In the genomic region with DNA sequence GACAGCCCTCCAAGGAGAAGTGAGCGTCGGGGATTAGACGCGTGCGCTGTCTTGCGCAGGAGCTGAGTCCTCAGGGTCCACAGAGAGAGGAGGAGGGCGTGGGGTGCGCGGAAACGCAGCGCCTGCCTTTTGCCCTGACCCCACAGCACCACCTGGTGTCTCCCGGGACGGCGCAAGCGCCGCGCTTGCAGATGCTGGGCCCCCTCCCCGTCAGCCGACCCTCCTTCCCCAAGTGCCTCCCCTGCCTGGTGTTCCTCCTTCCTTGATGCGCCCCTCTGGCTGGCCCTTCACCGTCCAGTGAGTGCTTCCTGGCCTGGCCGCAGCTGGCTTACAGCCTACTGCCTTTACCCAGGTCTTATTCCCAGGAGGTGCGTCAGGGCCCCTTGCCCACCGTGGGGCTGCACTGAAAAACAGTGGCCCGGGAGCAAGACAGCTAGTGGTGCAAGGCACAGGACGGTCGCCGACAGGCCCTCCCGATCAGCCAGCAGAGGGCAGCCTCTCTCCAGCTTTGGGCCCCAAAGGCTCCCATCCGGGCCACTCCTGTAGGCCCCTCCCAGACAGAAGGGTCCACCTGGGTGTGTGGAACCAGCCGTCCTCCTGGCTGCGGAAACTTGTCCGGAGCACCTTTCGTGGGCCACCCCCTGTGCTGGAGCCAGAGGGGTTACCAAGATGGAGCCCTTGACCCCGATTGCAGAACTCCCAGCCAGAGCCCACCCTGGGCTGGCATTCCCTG, we compare ENCODE assay signal across 8 cellular contexts. TPM values are rescaled to one million over a fixed set of nuclear protein-coding genes. Genes with fewer than 3 reads are reported as not detected.
DNase-seq lines count a peak whose midpoint lies in the region; TF ChIP-seq lines count a peak whose summit lies in the region.

No MANE protein-coding gene starts in this region.

- H3K9ac ChIP-seq in H9 (ENCODE audit: extremely low read depth, insufficient read length, low read length) (peak overlapping the region; percentile 45), Loucy (ENCODE audit: low read depth, low read length, poor library complexity, severe bottlenecking) (no peak overlapping the region)

- no peak overlapping the region for H3K14ac ChIP-seq in H9 (ENCODE audit: insufficient read depth, low read length)

- CTCF ChIA-PET in activated naive CD4-positive, alpha-beta T cell treated with anti-CD3 and anti-CD28 coated beads for 36 hours (lab: Charles Lee) = interaction anchor here (0.6 to 10.5 kb wide), 21 partner anchors 8 to 86 kb away, joined by 3 to 287 read pairs (median 5); a partner anchor contains a TSS

- no peak overlapping the region for H2AFZ ChIP-seq in H9 (ENCODE audit: low read length)
- H2AFZ ChIP-seq in Loucy (ENCODE audit: low read length) = no peak overlapping the region

- H3K9me3 ChIP-seq in H9 (ENCODE audit: control insufficient read depth, low read depth, low read length) (no peaks in the 10 kb centered on the region), Loucy (ENCODE audit: insufficient read depth, low read depth, low read length) (no peaks in the 10 kb centered on the region), testis (no peaks in the 10 kb centered on the region)

- H2BK20ac ChIP-seq in H9 (ENCODE audit: low read depth, low read length, poor library complexity, severe bottlenecking) = no peak overlapping the region

- H4K91ac ChIP-seq in H9 (ENCODE audit: insufficient read length, low read depth, low read length) = no peak overlapping the region

- no peak overlapping the region for H2BK120ac ChIP-seq in H9 (ENCODE audit: low read depth, low read length, poor library complexity, severe bottlenecking)

- H2AK5ac ChIP-seq in H9 (ENCODE audit: insufficient read length, low read length) = no peak overlapping the region

- no peak overlapping the region for H2BK15ac ChIP-seq in H9 (ENCODE audit: low read depth, low read length)

- peak; percentile 58 for DNase-seq in G401 (ENCODE audit: low spot score)
- DNase-seq in H9 = peak; percentile 97
- peak; percentile 85 for DNase-seq in SK-MEL-5 (ENCODE audit: low read depth, low spot score)
- peak; percentile 85 for DNase-seq in activated naive CD4-positive, alpha-beta T cell treated with anti-CD3 and anti-CD28 coated beads for 36 hours
- DNase-seq in glomerular visceral epithelial cell (ENCODE audit: extremely low spot score) = peak; percentile 82
- DNase-seq in osteocyte (ENCODE audit: extremely low spot score, unreplicated experiment) = peak; percentile 94
- DNase-seq in testis = peak; percentile 85

- no peak overlapping the region for H3K4ac ChIP-seq in H9 (ENCODE audit: low read depth, low read length)

- H4K5ac ChIP-seq in H9 (ENCODE audit: insufficient read length, low read depth, low read length) = no peak overlapping the region

- H3K4me1 Mint-ChIP-seq in H9 (peaks cover 24 to 29% of the 10 kb centered on the region in 2 experiments), osteocyte (ENCODE audit: unreplicated experiment) (peaks cover 29% of the 10 kb centered on the region)
- peaks cover 17% of the 10 kb centered on the region for H3K4me1 Mint-ChIP-seq in activated naive CD4-positive, alpha-beta T cell treated with anti-CD3 and anti-CD28 coated beads for 36 hours (ENCODE audit: low read depth)

- H3F3A ChIP-seq in Loucy (ENCODE audit: low read depth) = no peaks in the 10 kb centered on the region

- H3K4me2 ChIP-seq in H9 (ENCODE audit: insufficient read depth, insufficient read length, low read length) (peak overlapping the region; percentile 90), Loucy (ENCODE audit: low read depth, low read length, poor library complexity, severe bottlenecking) (no peak overlapping the region)

- no peaks in the 10 kb centered on the region for H3K79me1 ChIP-seq in H9 (ENCODE audit: insufficient read depth, low read depth, low read length, poor library complexity, severe bottlenecking)

- WGBS in H9 (ENCODE audit: extremely low coverage, insufficient read length, low lambda C conversion rate) = no CpG with 5 or more reads among the region's 35 CpGs
- WGBS in testis, 2 donors = 0 to 8% methylated on average over 7 to 35 of the region's 35 CpGs

- H3K9me2 ChIP-seq in Loucy (replicated peaks; ENCODE audit: low read depth, low read length) = no peaks in the 10 kb centered on the region

- no peak overlapping the region for H2BK5ac ChIP-seq in H9 (ENCODE audit: insufficient read length, low read length)

- H3K79me2 ChIP-seq in H9 (ENCODE audit: insufficient read depth, low read length) (no peaks in the 10 kb centered on the region), Loucy (ENCODE audit: insufficient read depth, low read length) (no peaks in the 10 kb centered on the region)

- H3K27me3 Mint-ChIP-seq in H9 (ENCODE audit: low read depth) (peaks cover 12% of the 10 kb centered on the region), osteocyte (ENCODE audit: unreplicated experiment) (no peaks in the 10 kb centered on the region)
- H3K27me3 Mint-ChIP-seq in activated naive CD4-positive, alpha-beta T cell treated with anti-CD3 and anti-CD28 coated beads for 36 hours (ENCODE audit: low read depth) = peaks cover 16% of the 10 kb centered on the region

- peaks cover 16% of the 10 kb centered on the region for H3K23me2 ChIP-seq in H9 (ENCODE audit: insufficient read length, low read depth, low read length, poor library complexity, severe bottlenecking)

- H3T11ph ChIP-seq in H9 (ENCODE audit: low read length) = no peak overlapping the region

- H3K27ac ChIP-seq in H9 (ENCODE audit: insufficient read length, low read depth, low read length) (no peak overlapping the region), testis (no peak overlapping the region)

- H3K36me3 Mint-ChIP-seq in H9 (ENCODE audit: insufficient read depth in 1 of 3, low read depth in 3 of 3) = no peaks in the 10 kb centered on the region
- peaks cover 4% of the 10 kb centered on the region for H3K36me3 Mint-ChIP-seq in activated naive CD4-positive, alpha-beta T cell treated with anti-CD3 and anti-CD28 coated beads for 36 hours (ENCODE audit: low read depth)
- H3K36me3 Mint-ChIP-seq in osteocyte (ENCODE audit: unreplicated experiment) = no peaks in the 10 kb centered on the region

- H3K4me3 ChIP-seq in Loucy (ENCODE audit: low read length, poor library complexity, severe bottlenecking) = no peak overlapping the region
- peak overlapping the region; percentile 9 to 11 for H3K4me3 ChIP-seq in testis

- no peak overlapping the region for H2BK12ac ChIP-seq in H9 (ENCODE audit: insufficient read length, low read depth, low read length)

- no peak overlapping the region for H4K8ac ChIP-seq in H9 (replicated peaks; ENCODE audit: insufficient read length, low read depth, low read length)

- H3K27ac Mint-ChIP-seq in H9 (no peak overlapping the region; a peak in 1 of 7 replicates), osteocyte (ENCODE audit: unreplicated experiment) (no peak overlapping the region)
- H3K27ac Mint-ChIP-seq in activated naive CD4-positive, alpha-beta T cell treated with anti-CD3 and anti-CD28 coated beads for 36 hours = no peak overlapping the region

- H3K9me3 Mint-ChIP-seq in H9 = no peaks in the 10 kb centered on the region; a peak in 2 of 5 replicates
- H3K9me3 Mint-ChIP-seq in activated naive CD4-positive, alpha-beta T cell treated with anti-CD3 and anti-CD28 coated beads for 36 hours = no peaks in the 10 kb centered on the region
- no peaks in the 10 kb centered on the region for H3K9me3 Mint-ChIP-seq in osteocyte (ENCODE audit: unreplicated experiment)

- peak overlapping the region; percentile 77 for H3K18ac ChIP-seq in H9 (ENCODE audit: insufficient read length, low read depth, low read length)

- TF ChIP-seq POLR2A in testis (IDR thresholded peaks at IDR 0.05) = no peak

- H4K20me1 ChIP-seq in H9 (ENCODE audit: control insufficient read depth, insufficient read depth, insufficient read length) (no peaks in the 10 kb centered on the region), Loucy (ENCODE audit: insufficient read depth, low read length, poor library complexity, severe bottlenecking) (no peaks in the 10 kb centered on the region)

- intact Hi-C loops in activated naive CD4-positive, alpha-beta T cell treated with anti-CD3 and anti-CD28 coated beads for 36 hours (cut with micrococcal nuclease) = loop anchor here (1.0 to 2.0 kb wide), 7 partner anchors 13 to 223 kb away; a partner anchor contains a TSS
- intact Hi-C loops in testis (cut with DNase I; ENCODE audit: low total_unique reads) = no loop called here

- H3K4me1 ChIP-seq in H9 (ENCODE audit: insufficient read depth, low read length) (peaks cover 2% of the 10 kb centered on the region; the same call in 1 of the 2 replicates), Loucy (ENCODE audit: insufficient read depth, low read length, poor library complexity, severe bottlenecking) (peaks cover 8% of the 10 kb centered on the region), testis (peaks cover 17% of the 10 kb centered on the region)

- H3K36me3 ChIP-seq in Loucy (ENCODE audit: insufficient read depth, low read length) = peaks cover 36% of the 10 kb centered on the region; the same call in 1 of the 2 replicates
- H3K36me3 ChIP-seq in testis (ENCODE audit: low read depth, missing control alignments) = no peaks in the 10 kb centered on the region

- no peak overlapping the region for H3K56ac ChIP-seq in H9 (ENCODE audit: insufficient read length, low read depth, low read length)

- H3K23ac ChIP-seq in H9 (ENCODE audit: insufficient read length, low read depth, low read length) = no peak overlapping the region

- TF ChIP-seq CTCF in H9 (conservative IDR thresholded peaks at IDR 0.05) = peak; percentile 95
- peak; percentile 79 for TF ChIP-seq CTCF in Loucy (conservative IDR thresholded peaks at IDR 0.05; ENCODE audit: low read length)
- TF ChIP-seq CTCF in osteocyte (IDR thresholded peaks at IDR 0.05) = peak; percentile 99
- peak; percentile 88 to 91 (median 88) for TF ChIP-seq CTCF in testis (IDR thresholded peaks at IDR 0.05)

- H3K4me3 Mint-ChIP-seq in H9 (peak overlapping the region; percentile 68 to 83), osteocyte (ENCODE audit: unreplicated experiment) (peak overlapping the region; percentile 32)
- H3K4me3 Mint-ChIP-seq in activated naive CD4-positive, alpha-beta T cell treated with anti-CD3 and anti-CD28 coated beads for 36 hours = peak overlapping the region; percentile 53

- in situ Hi-C loops in G401 (cut with HindIII; ENCODE audit: low sequenced_read_pairs) = no loop called here
- in situ Hi-C loops in SK-MEL-5 (cut with HindIII; ENCODE audit: low pct_unique_long_range_greater_than_20kb, low sequenced_read_pairs) = no loop called here

- H3K27me3 ChIP-seq in H9 (ENCODE audit: insufficient read depth, low read length) (no peaks in the 10 kb centered on the region), Loucy (ENCODE audit: insufficient read depth, low read length, poor library complexity, severe bottlenecking) (no peaks in the 10 kb centered on the region), testis (no peaks in the 10 kb centered on the region)

RNA-seq across cellular contexts. Expression of a gene that starts 12.9 kb away (rescaled TPM):
- total RNA-seq in G401 (2014; rRNA removed; shearing (Covaris generic)) = 400 and 462 TPM in 2 replicates
- 53.9 and 55.0 TPM in 2 replicates for total RNA-seq in H9 (2021)
- total RNA-seq in SK-MEL-5 (2014; rRNA removed; shearing (Covaris generic)) = 36.1 and 36.9 TPM in 2 replicates
- 77.3 and 104 TPM in 2 replicates for polyA plus RNA-seq in SK-MEL-5 (2015; cell fraction: cytosol; rRNA removed)
- 17.8 and 20.2 TPM in 2 replicates for polyA plus RNA-seq in SK-MEL-5 (2015; cell fraction: nucleus; rRNA removed)
- total RNA-seq in activated naive CD4-positive, alpha-beta T cell treated with anti-CD3 and anti-CD28 coated beads for 36 hours = 10 to 100 TPM; 19.5 TPM
- 50.6 and 55.5 TPM in 2 replicates for total RNA-seq in osteocyte
- total RNA-seq in testis = 10 to 100 TPM; 22.7 to 23.1 TPM
- 24.0 TPM for polyA plus RNA-seq in testis (ENCODE audit: insufficient read depth, low read depth, low replicate concordance)

RNA-seq across cellular contexts. Expression of a gene that starts 25.0 kb away (rescaled TPM):
- total RNA-seq in G401 (2014; rRNA removed; shearing (Covaris generic)) = 176 and 198 TPM in 2 replicates
- total RNA-seq in H9 (2021) (0.44 TPM in 2 replicates), osteocyte (0.56 and 1.6 TPM in 2 replicates), testis (100 to 1,000 TPM; 103 to 123 TPM)
- 56.4 and 67.0 TPM in 2 replicates for total RNA-seq in SK-MEL-5 (2014; rRNA removed; shearing (Covaris generic))
- polyA plus RNA-seq in SK-MEL-5 (2015; cell fraction: cytosol; rRNA removed) = 92.8 and 99.8 TPM in 2 replicates
- 42.4 and 43.1 TPM in 2 replicates for polyA plus RNA-seq in SK-MEL-5 (2015; cell fraction: nucleus; rRNA removed)
- total RNA-seq in activated naive CD4-positive, alpha-beta T cell treated with anti-CD3 and anti-CD28 coated beads for 36 hours = 10 to 100 TPM; 35.7 to 36.6 TPM
- 217 TPM for polyA plus RNA-seq in testis (ENCODE audit: insufficient read depth, low read depth, low replicate concordance)

RNA-seq across cellular contexts. Expression of a gene that starts 57.0 kb away (rescaled TPM):
- total RNA-seq in G401 (2014; rRNA removed; shearing (Covaris generic)) = 14.4 and 20.0 TPM in 2 replicates
- 20.5 and 21.6 TPM in 2 replicates for total RNA-seq in H9 (2021)
- 13.7 and 15.3 TPM in 2 replicates for total RNA-seq in SK-MEL-5 (2014; rRNA removed; shearing (Covaris generic))
- polyA plus RNA-seq in SK-MEL-5 (2015; cell fraction: cytosol; rRNA removed) = 12.5 and 20.5 TPM in 2 replicates
- 13.0 and 34.3 TPM in 2 replicates for polyA plus RNA-seq in SK-MEL-5 (2015; cell fraction: nucleus; rRNA removed)
- 1 to 10 TPM in 1 of 2 experiments, under 1 TPM in 1; 0.62 to 1.2 TPM for total RNA-seq in activated naive CD4-positive, alpha-beta T cell treated with anti-CD3 and anti-CD28 coated beads for 36 hours
- 286 and 288 TPM in 2 replicates for total RNA-seq in osteocyte
- total RNA-seq in testis = 10 to 100 TPM; 52.5 to 56.8 TPM
- 22.0 TPM for polyA plus RNA-seq in testis (ENCODE audit: insufficient read depth, low read depth, low replicate concordance)

Comparison
In these comparisons a context has a peak if more than half of its experiments do, and no peak if none do; other contexts are left out.
1. RNA of a gene that starts 25.0 kb away (total RNA-seq): 176 to 198 TPM in G401, 103 to 123 TPM in testis, 56.4 to 67.0 TPM in SK-MEL-5 and 35.7 to 36.6 TPM in activated naive CD4-positive, alpha-beta T cell treated with anti-CD3 and anti-CD28 coated beads for 36 hours; 0.56 to 1.6 TPM in osteocyte and 0.44 TPM in H9; every median in the first group is over 10 times any median in the second.
2. Peak in every context shown above with its lines, with median percentiles within 50 percentile points of each other: DNase-seq, H3K4me3 Mint-ChIP-seq and CTCF ChIP-seq.